8 cellular contexts compared by ENCODE assay signal in genomic region chr1:26744075-26744958, GRCh38. TPM values are rescaled to one million over a fixed set of nuclear protein-coding genes. Genes with fewer than 3 reads are reported as not detected.
DNase-seq lines count a peak whose midpoint lies in the region; ATAC-seq and TF ChIP-seq lines count a peak whose summit lies in the region.

No MANE protein-coding gene starts in this region.

- no peak for TF ChIP-seq CTCF in GM10266 (IDR thresholded peaks at IDR 0.05; ENCODE audit: control insufficient read depth, insufficient read depth, low read depth, missing control alignments)
- TF ChIP-seq CTCF in HCT116 (IDR thresholded peaks at IDR 0.05 in 2 of 3, conservative IDR thresholded peaks at IDR 0.05 in 1 of 3; ENCODE audit: borderline replicate concordance in 1 of 3, insufficient read depth in 1 of 3, low read depth in 2 of 3, low read length in 2 of 3) = no peak
- TF ChIP-seq CTCF in left lung (IDR thresholded peaks at IDR 0.05) = no peak

- RAD21 ChIA-PET in HCT116 (lab: Charles Lee; ENCODE audit: low non-redundant PET in 1 of 2, low total read pairs in 2 of 2, uncharacterized antibody in 2 of 2, unreplicated experiment in 2 of 2) = no interaction called here

- no TSS peak for BruUV-seq in HCT116 (replicated peaks; lab: Mats Ljungman, UMichigan)

- DNase-seq in GM10266 (ENCODE audit: extremely low spot score) (peak; percentile 83), HCT116 (ENCODE audit: low read depth, low spot score) (peak; percentile 66), MV-4-11 (lab: John Stamatoyannopoulos, UW) (peak; percentile 97), cerebellum (ENCODE audit: low spot score) (peak; percentile 75), left lung (peak; percentile 76 to 86), retina (no peak)
- DNase-seq in activated CD4-positive, CD25-positive, alpha-beta regulatory T cell treated with anti-CD3 and anti-CD28 coated beads, Interleukin-2, amount 50 U/mL, for 72 hours = peak; percentile 70
- peak; percentile 38 to 71 (median 63) for DNase-seq in stimulated activated CD4-positive, alpha-beta T cell treated with anti-CD3 and anti-CD28 coated beads, TNF-alpha, amount 100 ng/mL, for 4 hours (ENCODE audit: low read depth in 3 of 3)

- peaks cover 17 to 22% of the 10 kb centered on the region in 2 experiments for H3K36me3 ChIP-seq in HCT116 (ENCODE audit: control insufficient read depth in 1 of 2, insufficient read depth in 2 of 2, low read length in 2 of 2)
- peaks cover 0 to 59% of the 10 kb centered on the region in 2 donors for H3K36me3 ChIP-seq in left lung

- no peak for TF ChIP-seq POLR2A in HCT116 (IDR thresholded peaks at IDR 0.05; ENCODE audit: borderline replicate concordance, extremely low read depth, insufficient read depth, insufficient read length)

- H3K4me2 ChIP-seq in HCT116 (ENCODE audit: low read length) = peak overlapping the region; percentile 32

- H3K4me1 ChIP-seq in HCT116 (ENCODE audit: control insufficient read depth in 1 of 2, insufficient read depth in 2 of 2, low read length in 2 of 2) = peaks cover 9 to 24% of the 10 kb centered on the region in 2 experiments
- peaks cover 18 to 84% of the 10 kb centered on the region in 2 donors for H3K4me1 ChIP-seq in left lung

- 0 out of 2 replicates have a peak, but pooled peaks have one; percentile 25 for TF ChIP-seq RAD21 in HCT116 (IDR thresholded peaks at IDR 0.05; ENCODE audit: low read depth)

- no peaks in the 10 kb centered on the region for H3K9me3 ChIP-seq in HCT116 (ENCODE audit: control insufficient read depth in 1 of 2, insufficient read depth in 1 of 2, low read depth in 1 of 2, low read length in 2 of 2)
- H3K9me3 ChIP-seq in left lung = no peaks in the 10 kb centered on the region

- no peaks in the 10 kb centered on the region for H3K9me2 ChIP-seq in HCT116 (ENCODE audit: insufficient read depth)

- intact Hi-C loops in HCT116 (cut with micrococcal nuclease) = no loop called here
- intact Hi-C loops in left lung (cut with DNase I) = no loop called here

- no peak overlapping the region for H2AFZ ChIP-seq in HCT116 (ENCODE audit: low read depth, low read length, poor library complexity, severe bottlenecking)

- CTCF ChIA-PET in HCT116 (lab: Charles Lee) = interaction anchor here (1.3 kb wide), 1 partner anchor 45 kb away, joined by 3 read pairs; no protein-coding TSS in a partner anchor

- POLR2A ChIA-PET in HCT116 (lab: Charles Lee) = interaction anchor here (1.0 kb wide), 1 partner anchor 51 kb away, joined by 3 read pairs; no protein-coding TSS in a partner anchor

- H3K27me3 ChIP-seq in HCT116 (ENCODE audit: insufficient read depth, low read length) (no peaks in the 10 kb centered on the region), left lung (no peaks in the 10 kb centered on the region)

- H4K20me1 ChIP-seq in HCT116 (ENCODE audit: insufficient read depth) = peaks cover 3% of the 10 kb centered on the region; the same call in 1 of the 2 replicates

- H3K4me3 ChIP-seq in HCT116 (replicated peaks in 1 of 2; ENCODE audit: low read depth in 1 of 2, low read length in 2 of 2) (no peak overlapping the region), left lung (peak overlapping the region in 1 of 2 donors; percentile 17)

- peak; percentile 93 for ATAC-seq in HCT116
- peak; percentile 95 for ATAC-seq in left lung

- H3K9ac ChIP-seq in HCT116 (ENCODE audit: low read length) = 0 out of 2 replicates have a peak overlapping the region, but pooled peaks have one; percentile 11

- peaks cover 94% of the 10 kb centered on the region for H3K79me2 ChIP-seq in HCT116 (ENCODE audit: insufficient read depth, low read length)

- H3K27ac ChIP-seq in HCT116 (ENCODE audit: low read depth, low read length) = peak overlapping the region; percentile 28
- H3K27ac ChIP-seq in left lung = peak overlapping the region; percentile 76 to 94

TF ChIP-seq in HCT116, 20 proteins besides CTCF, POLR2A, EP300 and RAD21:
- TF ChIP-seq ZFX (IDR thresholded peaks at IDR 0.05) (no peak), SP1 (IDR thresholded peaks at IDR 0.05; ENCODE audit: low read depth) (peak; percentile 66; the same call in 1 of the 2 replicates), ZNF274 (IDR thresholded peaks at IDR 0.05; ENCODE audit: low read depth, low read length) (no peak), EZH2 (IDR thresholded peaks at IDR 0.05) (no peak), CBX3 (IDR thresholded peaks at IDR 0.05; ENCODE audit: low read depth) (peak; percentile 97), ELF1 (IDR thresholded peaks at IDR 0.05; ENCODE audit: borderline replicate concordance, low read depth) (peak; percentile 72), SIN3A (IDR thresholded peaks at IDR 0.05; ENCODE audit: low read depth) (0 out of 2 replicates have a peak, but pooled peaks have one; percentile 37), FOSL1 (IDR thresholded peaks at IDR 0.05; ENCODE audit: low read depth) (no peak), JUND (IDR thresholded peaks at IDR 0.05) (no peak), POLR2AphosphoS5 (IDR thresholded peaks at IDR 0.05; ENCODE audit: low read depth, low read length) (peak; percentile 58), MAX (IDR thresholded peaks at IDR 0.05) (peak; percentile 69), CEBPB (IDR thresholded peaks at IDR 0.05; ENCODE audit: low read depth) (no peak), EZH2phosphoT487 (IDR thresholded peaks at IDR 0.05; ENCODE audit: borderline replicate concordance) (no peak), YY1 (IDR thresholded peaks at IDR 0.05; ENCODE audit: extremely low read depth, insufficient replicate concordance, low read depth, low read length) (peak; percentile 56), TCF7L2 (IDR thresholded peaks at IDR 0.05; ENCODE audit: borderline replicate concordance, extremely low read depth, insufficient read depth, insufficient read length) (no peak), SRF (IDR thresholded peaks at IDR 0.05; ENCODE audit: low read depth) (no peak), EGR1 (IDR thresholded peaks at IDR 0.05; ENCODE audit: low read depth) (no peak)
- TF ChIP-seq, protein P1, sequence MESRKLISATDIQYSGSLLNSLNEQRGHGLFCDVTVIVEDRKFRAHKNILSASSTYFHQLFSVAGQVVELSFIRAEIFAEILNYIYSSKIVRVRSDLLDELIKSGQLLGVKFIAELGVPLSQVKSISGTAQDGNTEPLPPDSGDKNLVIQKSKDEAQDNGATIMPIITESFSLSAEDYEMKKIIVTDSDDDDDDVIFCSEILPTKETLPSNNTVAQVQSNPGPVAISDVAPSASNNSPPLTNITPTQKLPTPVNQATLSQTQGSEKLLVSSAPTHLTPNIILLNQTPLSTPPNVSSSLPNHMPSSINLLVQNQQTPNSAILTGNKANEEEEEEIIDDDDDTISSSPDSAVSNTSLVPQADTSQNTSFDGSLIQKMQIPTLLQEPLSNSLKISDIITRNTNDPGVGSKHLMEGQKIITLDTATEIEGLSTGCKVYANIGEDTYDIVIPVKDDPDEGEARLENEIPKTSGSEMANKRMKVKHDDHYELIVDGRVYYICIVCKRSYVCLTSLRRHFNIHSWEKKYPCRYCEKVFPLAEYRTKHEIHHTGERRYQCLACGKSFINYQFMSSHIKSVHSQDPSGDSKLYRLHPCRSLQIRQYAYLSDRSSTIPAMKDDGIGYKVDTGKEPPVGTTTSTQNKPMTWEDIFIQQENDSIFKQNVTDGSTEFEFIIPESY (IDR thresholded peaks at IDR 0.05; ENCODE audit: extremely low read depth, insufficient replicate concordance, low read length) = peak; percentile 13
- TF ChIP-seq, protein P2, sequence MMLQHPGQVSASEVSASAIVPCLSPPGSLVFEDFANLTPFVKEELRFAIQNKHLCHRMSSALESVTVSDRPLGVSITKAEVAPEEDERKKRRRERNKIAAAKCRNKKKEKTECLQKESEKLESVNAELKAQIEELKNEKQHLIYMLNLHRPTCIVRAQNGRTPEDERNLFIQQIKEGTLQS (IDR thresholded peaks at IDR 0.05) = no peak
- TF ChIP-seq, protein P3, sequence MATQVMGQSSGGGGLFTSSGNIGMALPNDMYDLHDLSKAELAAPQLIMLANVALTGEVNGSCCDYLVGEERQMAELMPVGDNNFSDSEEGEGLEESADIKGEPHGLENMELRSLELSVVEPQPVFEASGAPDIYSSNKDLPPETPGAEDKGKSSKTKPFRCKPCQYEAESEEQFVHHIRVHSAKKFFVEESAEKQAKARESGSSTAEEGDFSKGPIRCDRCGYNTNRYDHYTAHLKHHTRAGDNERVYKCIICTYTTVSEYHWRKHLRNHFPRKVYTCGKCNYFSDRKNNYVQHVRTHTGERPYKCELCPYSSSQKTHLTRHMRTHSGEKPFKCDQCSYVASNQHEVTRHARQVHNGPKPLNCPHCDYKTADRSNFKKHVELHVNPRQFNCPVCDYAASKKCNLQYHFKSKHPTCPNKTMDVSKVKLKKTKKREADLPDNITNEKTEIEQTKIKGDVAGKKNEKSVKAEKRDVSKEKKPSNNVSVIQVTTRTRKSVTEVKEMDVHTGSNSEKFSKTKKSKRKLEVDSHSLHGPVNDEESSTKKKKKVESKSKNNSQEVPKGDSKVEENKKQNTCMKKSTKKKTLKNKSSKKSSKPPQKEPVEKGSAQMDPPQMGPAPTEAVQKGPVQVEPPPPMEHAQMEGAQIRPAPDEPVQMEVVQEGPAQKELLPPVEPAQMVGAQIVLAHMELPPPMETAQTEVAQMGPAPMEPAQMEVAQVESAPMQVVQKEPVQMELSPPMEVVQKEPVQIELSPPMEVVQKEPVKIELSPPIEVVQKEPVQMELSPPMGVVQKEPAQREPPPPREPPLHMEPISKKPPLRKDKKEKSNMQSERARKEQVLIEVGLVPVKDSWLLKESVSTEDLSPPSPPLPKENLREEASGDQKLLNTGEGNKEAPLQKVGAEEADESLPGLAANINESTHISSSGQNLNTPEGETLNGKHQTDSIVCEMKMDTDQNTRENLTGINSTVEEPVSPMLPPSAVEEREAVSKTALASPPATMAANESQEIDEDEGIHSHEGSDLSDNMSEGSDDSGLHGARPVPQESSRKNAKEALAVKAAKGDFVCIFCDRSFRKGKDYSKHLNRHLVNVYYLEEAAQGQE (IDR thresholded peaks at IDR 0.05; ENCODE audit: low read depth) = no peak

RNA-seq across cellular contexts. Expression of gene PIGV, which starts 43.4 kb away (rescaled TPM):
- total RNA-seq in HCT116 (2021; ENCODE audit: unreplicated experiment) (13.2 TPM), cerebellum (6.5 TPM), left lung (10 to 100 TPM; 15.4 to 16.9 TPM)
- polyA plus RNA-seq in HCT116 (2012) = 13.8 and 16.8 TPM in 2 replicates

RNA-seq across cellular contexts. Expression of gene ARID1A, which starts 48.5 kb away (rescaled TPM):
- total RNA-seq in HCT116 (2021; ENCODE audit: unreplicated experiment) (62.8 TPM), cerebellum (39.1 TPM), left lung (10 to 100 TPM; 65.5 to 71.4 TPM)
- polyA plus RNA-seq in HCT116 (2012) = 55.1 and 56.3 TPM in 2 replicates
